1 cellular context compared by ENCODE assay signal in the genomic region with DNA sequence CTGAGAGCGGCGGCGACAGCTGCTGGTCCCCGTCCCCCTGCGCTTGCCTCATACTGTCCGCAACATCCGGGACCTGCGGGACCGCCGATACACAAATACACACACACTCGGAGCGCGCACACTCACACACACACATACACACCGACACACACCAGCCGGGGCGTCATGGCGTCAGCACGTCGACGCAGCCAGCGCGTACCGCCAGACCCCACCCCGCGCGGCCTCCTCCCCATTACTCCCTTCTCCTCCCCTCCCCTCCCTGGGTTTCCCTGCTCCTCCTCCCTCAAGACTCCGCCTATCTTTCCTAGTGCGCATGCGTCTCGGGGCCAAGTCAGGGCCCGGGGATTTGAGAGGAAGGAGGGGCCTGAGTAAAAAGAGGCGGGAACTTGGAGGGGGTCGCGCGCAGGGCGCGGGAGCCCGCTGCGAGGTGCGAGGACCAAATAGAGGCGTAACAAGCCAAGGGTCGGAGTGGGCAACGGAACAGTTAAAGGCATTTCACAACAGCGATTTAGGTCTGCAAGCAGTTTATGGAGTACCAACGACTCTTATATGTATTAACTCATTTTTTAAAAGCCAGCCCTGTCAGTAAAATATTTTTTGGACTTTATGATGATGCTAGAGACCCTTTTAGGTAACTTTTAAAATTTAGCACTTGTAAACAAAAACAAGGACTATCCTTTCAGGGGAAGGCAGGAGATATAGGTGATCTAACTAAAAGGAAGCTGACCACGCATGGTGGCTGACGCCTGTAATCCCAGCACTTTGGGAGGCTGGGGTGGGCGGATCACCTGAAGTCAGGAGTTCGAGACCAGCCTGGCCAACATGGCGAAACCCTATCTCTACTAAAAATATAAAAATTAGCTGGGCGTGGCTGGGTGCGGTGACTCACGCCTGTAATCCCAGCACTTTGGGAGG.
TF ChIP-seq lines count a peak whose summit lies in the region.

A gene (minus strand): TSS at position 165 of the 915 bp plus-strand sequence. CDS start 55,287 bp downstream, outside the sequence.

TF ChIP-seq in K562, 482 proteins besides CTCF, POLR2A, EP300 and RAD21 (continued from another document and continues in another):
- no peak for TF ChIP-seq HNRNPH1 (optimal IDR thresholded peaks at IDR 0.05; ENCODE audit: low read depth, low read length)
- TF ChIP-seq CCAR2 (IDR thresholded peaks at IDR 0.05; ENCODE audit: low read depth, low read length): no peak
- no peak for TF ChIP-seq SRSF9 (IDR thresholded peaks at IDR 0.05; ENCODE audit: borderline replicate concordance, low read depth, low read length)
- no peak for TF ChIP-seq KLF16 (IDR thresholded peaks at IDR 0.05)
- no peak for TF ChIP-seq ZNF124 (CRISPR knock-in tag; IDR thresholded peaks at IDR 0.05)
- no peak for TF ChIP-seq GATA2 (CRISPR knock-in tag; IDR thresholded peaks at IDR 0.05)
- TF ChIP-seq, protein P1, sequence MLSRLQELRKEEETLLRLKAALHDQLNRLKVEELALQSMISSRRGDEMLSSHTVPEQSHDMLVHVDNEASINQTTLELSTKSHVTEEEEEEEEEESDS (CRISPR knock-in tag; IDR thresholded peaks at IDR 0.05): no peak
- peak; percentile 85 for TF ChIP-seq CEBPG (CRISPR knock-in tag; IDR thresholded peaks at IDR 0.05)
- peak in 1 of 2 experiments; percentile 77 for TF ChIP-seq CEBPG (tag; conservative IDR thresholded peaks at IDR 0.05 in 1 of 2, IDR thresholded peaks at IDR 0.05 in 1 of 2)
- TF ChIP-seq ZNF354B (CRISPR knock-in tag; IDR thresholded peaks at IDR 0.05): no peak
- TF ChIP-seq PHF8 (IDR thresholded peaks at IDR 0.05; ENCODE audit: borderline replicate concordance, low read length): no peak; the same call in 1 of the 2 replicates
- no peak; the same call in 1 of the 2 replicates for TF ChIP-seq SMARCA4 (IDR thresholded peaks at IDR 0.05)
- no peak for TF ChIP-seq RBM39 (optimal IDR thresholded peaks at IDR 0.05; ENCODE audit: low read depth, low read length)
- no peak for TF ChIP-seq TCF7 (IDR thresholded peaks at IDR 0.05; ENCODE audit: borderline replicate concordance)
- TF ChIP-seq, protein P2, sequence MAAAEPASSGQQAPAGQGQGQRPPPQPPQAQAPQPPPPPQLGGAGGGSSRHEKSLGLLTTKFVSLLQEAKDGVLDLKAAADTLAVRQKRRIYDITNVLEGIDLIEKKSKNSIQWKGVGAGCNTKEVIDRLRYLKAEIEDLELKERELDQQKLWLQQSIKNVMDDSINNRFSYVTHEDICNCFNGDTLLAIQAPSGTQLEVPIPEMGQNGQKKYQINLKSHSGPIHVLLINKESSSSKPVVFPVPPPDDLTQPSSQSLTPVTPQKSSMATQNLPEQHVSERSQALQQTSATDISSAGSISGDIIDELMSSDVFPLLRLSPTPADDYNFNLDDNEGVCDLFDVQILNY (CRISPR knock-in tag; IDR thresholded peaks at IDR 0.05): no peak
- TF ChIP-seq CBFB (CRISPR knock-in tag; IDR thresholded peaks at IDR 0.05): no peak
- TF ChIP-seq TOE1 (IDR thresholded peaks at IDR 0.05; ENCODE audit: borderline replicate concordance): peak; percentile 78; the same call in 1 of the 2 replicates
- no peak for TF ChIP-seq TOE1 (CRISPR knock-in tag; IDR thresholded peaks at IDR 0.05; ENCODE audit: borderline replicate concordance, low read depth)
- no peak for TF ChIP-seq ZNF253 (CRISPR knock-in tag; conservative IDR thresholded peaks at IDR 0.05)
- TF ChIP-seq, protein P3, sequence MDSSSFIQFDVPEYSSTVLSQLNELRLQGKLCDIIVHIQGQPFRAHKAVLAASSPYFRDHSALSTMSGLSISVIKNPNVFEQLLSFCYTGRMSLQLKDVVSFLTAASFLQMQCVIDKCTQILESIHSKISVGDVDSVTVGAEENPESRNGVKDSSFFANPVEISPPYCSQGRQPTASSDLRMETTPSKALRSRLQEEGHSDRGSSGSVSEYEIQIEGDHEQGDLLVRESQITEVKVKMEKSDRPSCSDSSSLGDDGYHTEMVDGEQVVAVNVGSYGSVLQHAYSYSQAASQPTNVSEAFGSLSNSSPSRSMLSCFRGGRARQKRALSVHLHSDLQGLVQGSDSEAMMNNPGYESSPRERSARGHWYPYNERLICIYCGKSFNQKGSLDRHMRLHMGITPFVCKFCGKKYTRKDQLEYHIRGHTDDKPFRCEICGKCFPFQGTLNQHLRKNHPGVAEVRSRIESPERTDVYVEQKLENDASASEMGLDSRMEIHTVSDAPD (CRISPR knock-in tag; IDR thresholded peaks at IDR 0.05): no peak
- peak in 1 of 2 experiments; percentile 63; a peak in 1 of 4 replicates for TF ChIP-seq HDAC1 (IDR thresholded peaks at IDR 0.05)
- peak; percentile 69; the same call in 1 of the 2 replicates for TF ChIP-seq ETV1 (tag; conservative IDR thresholded peaks at IDR 0.05; ENCODE audit: low read depth)
- TF ChIP-seq, protein P4, sequence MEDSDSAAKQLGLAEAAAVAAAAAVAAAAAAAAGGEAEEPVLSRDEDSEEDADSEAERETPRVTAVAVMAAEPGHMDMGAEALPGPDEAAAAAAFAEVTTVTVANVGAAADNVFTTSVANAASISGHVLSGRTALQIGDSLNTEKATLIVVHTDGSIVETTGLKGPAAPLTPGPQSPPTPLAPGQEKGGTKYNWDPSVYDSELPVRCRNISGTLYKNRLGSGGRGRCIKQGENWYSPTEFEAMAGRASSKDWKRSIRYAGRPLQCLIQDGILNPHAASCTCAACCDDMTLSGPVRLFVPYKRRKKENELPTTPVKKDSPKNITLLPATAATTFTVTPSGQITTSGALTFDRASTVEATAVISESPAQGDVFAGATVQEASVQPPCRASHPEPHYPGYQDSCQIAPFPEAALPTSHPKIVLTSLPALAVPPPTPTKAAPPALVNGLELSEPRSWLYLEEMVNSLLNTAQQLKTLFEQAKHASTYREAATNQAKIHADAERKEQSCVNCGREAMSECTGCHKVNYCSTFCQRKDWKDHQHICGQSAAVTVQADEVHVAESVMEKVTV (CRISPR knock-in tag; IDR thresholded peaks at IDR 0.05): no peak
- TF ChIP-seq GTF2A2 (tag; IDR thresholded peaks at IDR 0.05): no peak
- TF ChIP-seq, protein P5, sequence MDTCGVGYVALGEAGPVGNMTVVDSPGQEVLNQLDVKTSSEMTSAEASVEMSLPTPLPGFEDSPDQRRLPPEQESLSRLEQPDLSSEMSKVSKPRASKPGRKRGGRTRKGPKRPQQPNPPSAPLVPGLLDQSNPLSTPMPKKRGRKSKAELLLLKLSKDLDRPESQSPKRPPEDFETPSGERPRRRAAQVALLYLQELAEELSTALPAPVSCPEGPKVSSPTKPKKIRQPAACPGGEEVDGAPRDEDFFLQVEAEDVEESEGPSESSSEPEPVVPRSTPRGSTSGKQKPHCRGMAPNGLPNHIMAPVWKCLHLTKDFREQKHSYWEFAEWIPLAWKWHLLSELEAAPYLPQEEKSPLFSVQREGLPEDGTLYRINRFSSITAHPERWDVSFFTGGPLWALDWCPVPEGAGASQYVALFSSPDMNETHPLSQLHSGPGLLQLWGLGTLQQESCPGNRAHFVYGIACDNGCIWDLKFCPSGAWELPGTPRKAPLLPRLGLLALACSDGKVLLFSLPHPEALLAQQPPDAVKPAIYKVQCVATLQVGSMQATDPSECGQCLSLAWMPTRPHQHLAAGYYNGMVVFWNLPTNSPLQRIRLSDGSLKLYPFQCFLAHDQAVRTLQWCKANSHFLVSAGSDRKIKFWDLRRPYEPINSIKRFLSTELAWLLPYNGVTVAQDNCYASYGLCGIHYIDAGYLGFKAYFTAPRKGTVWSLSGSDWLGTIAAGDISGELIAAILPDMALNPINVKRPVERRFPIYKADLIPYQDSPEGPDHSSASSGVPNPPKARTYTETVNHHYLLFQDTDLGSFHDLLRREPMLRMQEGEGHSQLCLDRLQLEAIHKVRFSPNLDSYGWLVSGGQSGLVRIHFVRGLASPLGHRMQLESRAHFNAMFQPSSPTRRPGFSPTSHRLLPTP (IDR thresholded peaks at IDR 0.05; ENCODE audit: borderline replicate concordance, extremely low read depth, insufficient read length): no peak
- no peak for TF ChIP-seq ETS2 (tag; IDR thresholded peaks at IDR 0.05; ENCODE audit: borderline replicate concordance, poor library complexity, severe bottlenecking)
- TF ChIP-seq SAP30 (IDR thresholded peaks at IDR 0.05; ENCODE audit: borderline replicate concordance, insufficient read depth, low read depth, low read length, poor library complexity, severe bottlenecking): no peak
- TF ChIP-seq ASH1L (IDR thresholded peaks at IDR 0.05; ENCODE audit: borderline replicate concordance, low read depth, partially characterized antibody): peak; percentile 37
- TF ChIP-seq ZNF12 (CRISPR knock-in tag; IDR thresholded peaks at IDR 0.05): no peak
- no peak for TF ChIP-seq MCM3 (IDR thresholded peaks at IDR 0.05)
- TF ChIP-seq, protein P6, sequence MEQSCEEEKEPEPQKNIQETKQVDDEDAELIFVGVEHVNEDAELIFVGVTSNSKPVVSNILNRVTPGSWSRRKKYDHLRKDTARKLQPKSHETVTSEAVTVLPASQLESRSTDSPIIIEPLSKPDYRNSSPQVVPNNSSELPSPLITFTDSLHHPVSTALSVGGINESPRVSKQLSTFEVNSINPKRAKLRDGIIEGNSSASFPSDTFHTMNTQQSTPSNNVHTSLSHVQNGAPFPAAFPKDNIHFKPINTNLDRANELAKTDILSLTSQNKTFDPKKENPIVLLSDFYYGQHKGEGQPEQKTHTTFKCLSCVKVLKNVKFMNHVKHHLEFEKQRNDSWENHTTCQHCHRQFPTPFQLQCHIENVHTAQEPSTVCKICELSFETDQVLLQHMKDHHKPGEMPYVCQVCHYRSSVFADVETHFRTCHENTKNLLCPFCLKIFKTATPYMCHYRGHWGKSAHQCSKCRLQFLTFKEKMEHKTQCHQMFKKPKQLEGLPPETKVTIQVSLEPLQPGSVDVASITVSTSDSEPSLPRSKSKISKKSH (CRISPR knock-in tag; IDR thresholded peaks at IDR 0.05): no peak
- TF ChIP-seq POLR3A (IDR thresholded peaks at IDR 0.05; ENCODE audit: borderline replicate concordance, extremely low read depth, insufficient read depth, insufficient read length): no peak
- TF ChIP-seq, protein P7, sequence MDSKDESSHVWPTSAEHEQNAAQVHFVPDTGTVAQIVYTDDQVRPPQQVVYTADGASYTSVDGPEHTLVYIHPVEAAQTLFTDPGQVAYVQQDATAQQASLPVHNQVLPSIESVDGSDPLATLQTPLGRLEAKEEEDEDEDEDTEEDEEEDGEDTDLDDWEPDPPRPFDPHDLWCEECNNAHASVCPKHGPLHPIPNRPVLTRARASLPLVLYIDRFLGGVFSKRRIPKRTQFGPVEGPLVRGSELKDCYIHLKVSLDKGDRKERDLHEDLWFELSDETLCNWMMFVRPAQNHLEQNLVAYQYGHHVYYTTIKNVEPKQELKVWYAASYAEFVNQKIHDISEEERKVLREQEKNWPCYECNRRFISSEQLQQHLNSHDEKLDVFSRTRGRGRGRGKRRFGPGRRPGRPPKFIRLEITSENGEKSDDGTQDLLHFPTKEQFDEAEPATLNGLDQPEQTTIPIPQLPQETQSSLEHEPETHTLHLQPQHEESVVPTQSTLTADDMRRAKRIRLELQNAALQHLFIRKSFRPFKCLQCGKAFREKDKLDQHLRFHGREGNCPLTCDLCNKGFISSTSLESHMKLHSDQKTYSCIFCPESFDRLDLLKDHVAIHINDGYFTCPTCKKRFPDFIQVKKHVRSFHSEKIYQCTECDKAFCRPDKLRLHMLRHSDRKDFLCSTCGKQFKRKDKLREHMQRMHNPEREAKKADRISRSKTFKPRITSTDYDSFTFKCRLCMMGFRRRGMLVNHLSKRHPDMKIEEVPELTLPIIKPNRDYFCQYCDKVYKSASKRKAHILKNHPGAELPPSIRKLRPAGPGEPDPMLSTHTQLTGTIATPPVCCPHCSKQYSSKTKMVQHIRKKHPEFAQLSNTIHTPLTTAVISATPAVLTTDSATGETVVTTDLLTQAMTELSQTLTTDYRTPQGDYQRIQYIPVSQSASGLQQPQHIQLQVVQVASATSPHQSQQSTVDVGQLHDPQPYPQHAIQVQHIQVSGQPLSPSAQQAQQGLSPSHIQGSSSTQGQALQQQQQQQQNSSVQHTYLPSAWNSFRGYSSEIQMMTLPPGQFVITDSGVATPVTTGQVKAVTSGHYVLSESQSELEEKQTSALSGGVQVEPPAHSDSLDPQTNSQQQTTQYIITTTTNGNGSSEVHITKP (IDR thresholded peaks at IDR 0.05; ENCODE audit: partially characterized antibody): peak; percentile 42
- no peak for TF ChIP-seq ZC3H4 (CRISPR knock-in tag; IDR thresholded peaks at IDR 0.05; ENCODE audit: borderline replicate concordance)
- no peak for TF ChIP-seq PURB (CRISPR knock-in tag; IDR thresholded peaks at IDR 0.05; ENCODE audit: low read depth)
- TF ChIP-seq, protein P8, sequence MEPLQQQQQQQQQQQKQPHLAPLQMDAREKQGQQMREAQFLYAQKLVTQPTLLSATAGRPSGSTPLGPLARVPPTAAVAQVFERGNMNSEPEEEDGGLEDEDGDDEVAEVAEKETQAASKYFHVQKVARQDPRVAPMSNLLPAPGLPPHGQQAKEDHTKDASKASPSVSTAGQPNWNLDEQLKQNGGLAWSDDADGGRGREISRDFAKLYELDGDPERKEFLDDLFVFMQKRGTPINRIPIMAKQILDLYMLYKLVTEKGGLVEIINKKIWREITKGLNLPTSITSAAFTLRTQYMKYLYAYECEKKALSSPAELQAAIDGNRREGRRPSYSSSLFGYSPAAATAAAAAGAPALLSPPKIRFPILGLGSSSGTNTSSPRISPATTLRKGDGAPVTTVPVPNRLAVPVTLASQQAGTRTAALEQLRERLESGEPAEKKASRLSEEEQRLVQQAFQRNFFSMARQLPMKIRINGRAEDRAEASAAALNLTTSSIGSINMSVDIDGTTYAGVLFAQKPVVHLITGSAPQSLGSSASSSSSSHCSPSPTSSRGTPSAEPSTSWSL (CRISPR knock-in tag; IDR thresholded peaks at IDR 0.05; ENCODE audit: borderline replicate concordance): no peak
- TF ChIP-seq, protein P9, sequence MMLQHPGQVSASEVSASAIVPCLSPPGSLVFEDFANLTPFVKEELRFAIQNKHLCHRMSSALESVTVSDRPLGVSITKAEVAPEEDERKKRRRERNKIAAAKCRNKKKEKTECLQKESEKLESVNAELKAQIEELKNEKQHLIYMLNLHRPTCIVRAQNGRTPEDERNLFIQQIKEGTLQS (IDR thresholded peaks at IDR 0.05): peak; percentile 60; the same call in 1 of the 2 replicates
- TF ChIP-seq, protein P9 (CRISPR knock-in tag; conservative IDR thresholded peaks at IDR 0.05): no peak
- TF ChIP-seq KAT7 (CRISPR knock-in tag; IDR thresholded peaks at IDR 0.05; ENCODE audit: borderline replicate concordance): no peak
- no peak for TF ChIP-seq SIN3B (IDR thresholded peaks at IDR 0.05; ENCODE audit: low read depth)
- peak; percentile 63; the same call in 1 of the 2 replicates for TF ChIP-seq TGIF2 (CRISPR knock-in tag; IDR thresholded peaks at IDR 0.05)
- no peak for TF ChIP-seq ZNF217 (CRISPR knock-in tag; IDR thresholded peaks at IDR 0.05)
- TF ChIP-seq, protein P10, sequence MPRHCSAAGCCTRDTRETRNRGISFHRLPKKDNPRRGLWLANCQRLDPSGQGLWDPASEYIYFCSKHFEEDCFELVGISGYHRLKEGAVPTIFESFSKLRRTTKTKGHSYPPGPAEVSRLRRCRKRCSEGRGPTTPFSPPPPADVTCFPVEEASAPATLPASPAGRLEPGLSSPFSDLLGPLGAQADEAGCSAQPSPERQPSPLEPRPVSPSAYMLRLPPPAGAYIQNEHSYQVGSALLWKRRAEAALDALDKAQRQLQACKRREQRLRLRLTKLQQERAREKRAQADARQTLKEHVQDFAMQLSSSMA (CRISPR knock-in tag; IDR thresholded peaks at IDR 0.05): no peak
- TF ChIP-seq ZNF41 (CRISPR knock-in tag; conservative IDR thresholded peaks at IDR 0.05): no peak
